ENCODE assay signal across 8 cellular contexts in the genomic region with DNA sequence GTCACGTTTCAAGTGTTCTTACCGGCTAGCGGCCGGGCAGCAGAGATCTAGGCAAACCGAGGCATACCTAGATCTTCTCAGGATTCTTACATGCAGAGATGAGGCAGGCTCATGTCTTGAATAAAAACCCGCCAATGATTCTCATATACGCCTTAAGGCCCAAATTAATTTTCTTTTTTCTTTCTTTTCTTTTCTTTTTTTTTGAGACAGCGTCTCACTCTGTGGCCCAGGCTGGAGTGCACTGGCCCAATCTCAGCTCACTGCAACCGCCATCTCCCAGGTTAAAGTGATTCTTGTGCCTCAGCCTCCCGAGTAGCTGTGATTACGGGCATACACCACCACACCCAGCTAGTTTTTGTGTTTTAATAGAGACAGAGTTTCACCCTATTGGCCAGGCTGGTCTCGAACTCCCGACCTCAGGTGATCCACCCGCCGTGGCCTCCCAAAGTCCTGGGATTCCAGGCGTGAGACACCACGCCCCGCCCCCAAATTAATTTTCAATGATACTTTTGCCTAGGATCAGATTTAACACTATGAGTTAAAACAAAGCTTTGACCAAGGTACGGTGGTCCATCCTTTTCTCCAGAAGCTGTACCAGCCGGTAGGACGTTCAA. TPM values are rescaled to one million over a fixed set of nuclear protein-coding genes. Genes with fewer than 3 reads are reported as not detected.
A peak's percentile ranks its signal among the peaks of the same experiment; 100 is the strongest.
DNase-seq lines count a peak whose midpoint lies in the region; ATAC-seq and TF ChIP-seq lines count a peak whose summit lies in the region.

No MANE protein-coding gene starts in this region.

- H3K27me3 ChIP-seq in AG04450 (ENCODE audit: control insufficient read depth, insufficient read depth, low read length) (no peaks in the 10 kb centered on the region), colonic mucosa (no peaks in the 10 kb centered on the region)
- H3K27me3 ChIP-seq in naive thymus-derived CD4-positive, alpha-beta T cell (ENCODE audit: control insufficient read depth in 2 of 2, insufficient read depth in 2 of 2, low read length in 2 of 2), result no peaks in the 10 kb centered on the region

- DNase-seq in AG04450 (ENCODE audit: low read depth, low spot score), result no peak
- peak; percentile 23 for DNase-seq in colonic mucosa
- DNase-seq in naive thymus-derived CD4-positive, alpha-beta T cell, result peak in 1 of 9 donors; percentile 2
- no peak for DNase-seq in A172 (ENCODE audit: low spot score)
- no peak for DNase-seq in SIG-M5 treated with dmso at 0.1 percent for 504 hours (lab: John Stamatoyannopoulos, UW; ENCODE audit: unreplicated experiment)
- no peak for DNase-seq in superior temporal gyrus (ENCODE audit: extremely low spot score)

- POLR2A ChIA-PET in AG04450 (lab: Yijun Ruan, JAX), result interaction anchor here (1.1 kb wide), 1 partner anchor 137 kb away, joined by 3 read pairs; a partner anchor contains a TSS
- POLR2A ChIA-PET in naive thymus-derived CD4-positive, alpha-beta T cell (lab: Charles Lee), result interaction anchor here (0.6 to 2.9 kb wide), 9 partner anchors 11 to 1442 kb away, joined by 3 to 32 read pairs (median 8); a partner anchor contains a TSS

- CTCF ChIA-PET in AG04450 (lab: Charles Lee), result interaction anchor here (0.8 to 4.3 kb wide), 19 partner anchors 10 to 249 kb away, joined by 3 to 48 read pairs (median 5); no protein-coding TSS in a partner anchor
- CTCF ChIA-PET in naive thymus-derived CD4-positive, alpha-beta T cell (lab: Charles Lee), result interaction anchor here (0.7 to 1.5 kb wide), 5 partner anchors 77 to 200 kb away, joined by 3 to 5 read pairs (median 3); a partner anchor contains a TSS

- H3K36me3 Mint-ChIP-seq in naive thymus-derived CD4-positive, alpha-beta T cell, result peaks cover 0 to 13% (median 0%) of the 10 kb centered on the region in 5 donors

- peak overlapping the region; percentile 89 to 97 (median 94) for H3K27ac Mint-ChIP-seq in naive thymus-derived CD4-positive, alpha-beta T cell

- H3K9ac ChIP-seq in colonic mucosa (ENCODE audit: low read depth in 2 of 2, low read length in 2 of 2), result peak overlapping the region; percentile 94 to 95

- H3K4me3 Mint-ChIP-seq in naive thymus-derived CD4-positive, alpha-beta T cell, result peak overlapping the region; percentile 87 to 99 (median 97)

- H3K4me3 ChIP-seq in AG04450 (ENCODE audit: low read depth, low read length), result peak overlapping the region; percentile 95
- H3K4me3 ChIP-seq in colonic mucosa, result peak overlapping the region; percentile 86
- H3K4me3 ChIP-seq in naive thymus-derived CD4-positive, alpha-beta T cell (ENCODE audit: low read length), result peak overlapping the region; percentile 82

- peaks cover 0 to 1% (median 0%) of the 10 kb centered on the region in 11 donors for H3K9me3 Mint-ChIP-seq in naive thymus-derived CD4-positive, alpha-beta T cell

- no peak for ATAC-seq in naive thymus-derived CD4-positive, alpha-beta T cell
- no peak for ATAC-seq in HG03097 (IDR thresholded peaks at IDR 0.05; ENCODE audit: low FRiP score, unreplicated experiment)

- H3K36me3 ChIP-seq in KOPT-K1 (ENCODE audit: insufficient read depth, low read length) (peaks cover 27% of the 10 kb centered on the region), colonic mucosa (no peaks in the 10 kb centered on the region)
- H3K36me3 ChIP-seq in naive thymus-derived CD4-positive, alpha-beta T cell (ENCODE audit: control insufficient read depth in 2 of 3, insufficient read depth in 3 of 3, low read length in 3 of 3), result peaks cover 0 to 5% (median 0%) of the 10 kb centered on the region in 3 experiments

- no peaks in the 10 kb centered on the region for H3K27me3 Mint-ChIP-seq in naive thymus-derived CD4-positive, alpha-beta T cell

- no peak for TF ChIP-seq CTCF in AG04450 (IDR thresholded peaks at IDR 0.05; ENCODE audit: low read depth, low read length)
- no peak for TF ChIP-seq CTCF in colonic mucosa (IDR thresholded peaks at IDR 0.05)

- no peaks in the 10 kb centered on the region for H3K4me1 ChIP-seq in colonic mucosa
- peaks cover 0 to 7% of the 10 kb centered on the region in 2 donors for H3K4me1 ChIP-seq in naive thymus-derived CD4-positive, alpha-beta T cell (ENCODE audit: control insufficient read depth in 2 of 2, insufficient read depth in 2 of 2, low read length in 2 of 2)

- H3K27ac ChIP-seq in AG04450 (ENCODE audit: low read depth, low read length), result no peak overlapping the region
- peak overlapping the region; percentile 98 for H3K27ac ChIP-seq in KOPT-K1 (ENCODE audit: low read depth, low read length, poor library complexity, severe bottlenecking)
- peak overlapping the region; percentile 97 for H3K27ac ChIP-seq in colonic mucosa
- peak overlapping the region; percentile 86 for H3K27ac ChIP-seq in naive thymus-derived CD4-positive, alpha-beta T cell (ENCODE audit: low read depth, low read length)

- intact Hi-C loops in colonic mucosa (cut with DNase I), result loop anchor here (5.0 to 10.0 kb wide), 3 partner anchors 51 to 176 kb away; no protein-coding TSS in a partner anchor
- intact Hi-C loops in naive thymus-derived CD4-positive, alpha-beta T cell (cut with micrococcal nuclease), result loop anchor here (5.0 to 10.0 kb wide), 10 partner anchors 36 to 1816 kb away; a partner anchor contains a TSS

- H3K9me3 ChIP-seq in AG04450 (ENCODE audit: control insufficient read depth, insufficient read depth, low read length) (no peaks in the 10 kb centered on the region), KOPT-K1 (ENCODE audit: insufficient read depth, low read length, poor library complexity, severe bottlenecking) (no peaks in the 10 kb centered on the region), colonic mucosa (no peaks in the 10 kb centered on the region)
- H3K9me3 ChIP-seq in naive thymus-derived CD4-positive, alpha-beta T cell (ENCODE audit: control insufficient read depth in 2 of 3, low read length in 3 of 3), result no peaks in the 10 kb centered on the region

- peaks cover 0 to 55% (median 30%) of the 10 kb centered on the region in 7 donors for H3K4me1 Mint-ChIP-seq in naive thymus-derived CD4-positive, alpha-beta T cell

RNA-seq across cellular contexts. Expression of a gene that starts 1.5 kb away (rescaled TPM):
- 1.3 and 2.3 TPM in 2 replicates for polyA plus RNA-seq in AG04450 (2011; rRNA removed)
- polyA minus RNA-seq in AG04450 (2011; rRNA and poly(A)+ RNA removed), result 0.64 and 0.78 TPM in 2 replicates
- total RNA-seq in colonic mucosa, result 10 to 100 TPM; 14.4 to 21.9 TPM
- total RNA-seq in naive thymus-derived CD4-positive, alpha-beta T cell, result 10 to 100 TPM in 1 of 5 experiments, 1 to 10 TPM in 4; 1.8 to 13.6 (median 6.6) TPM
- 1 to 10 TPM; 2.5 to 2.6 TPM for polyA plus RNA-seq in naive thymus-derived CD4-positive, alpha-beta T cell
- 8.9 and 9.7 TPM in 2 replicates for total RNA-seq in A172 (2014; rRNA removed; shearing (Covaris generic))
